In genomic region chr3:195124378-195124985, GRCh38 we compare ENCODE assay signal across 29 cellular contexts.
DNase-seq lines count a peak whose midpoint lies in the region; ATAC-seq and TF ChIP-seq lines count a peak whose summit lies in the region.
"Had no signal": no experiment of that assay in that cellular context is flagged by ENCODE, and none has a peak within 500 bp of the region (broad histone marks: within the 10 kb centered on the region; RNA-seq: fewer than 3 reads in every experiment).

No MANE protein-coding gene starts in this region.

- H3K4me3 ChIP-seq in BLaER1 = no peak overlapping the region
- H3K4me3 ChIP-seq in SK-N-SH (ENCODE audit: low read depth in 2 of 2, low read length in 1 of 2) = no peak overlapping the region
- H3K4me3 ChIP-seq in neural cell (ENCODE audit: low read length) = no peak overlapping the region
- H3K4me3 ChIP-seq in MG63 = no peak overlapping the region
- H3K4me3 ChIP-seq: A549, lower lobe of right lung, mucosa of descending colon, pancreas, spleen, tibial artery had no signal

- 65% methylated on average over 9 of the region's 18 CpGs for WGBS in SK-N-SH (ENCODE audit: low lambda C conversion rate)

- H3K27me3 ChIP-seq in BLaER1 (no peaks in the 10 kb centered on the region), SK-N-SH (ENCODE audit: insufficient read depth) (no peaks in the 10 kb centered on the region), neural cell (ENCODE audit: insufficient read depth, low read depth, low read length) (no peaks in the 10 kb centered on the region), MG63 (no peaks in the 10 kb centered on the region)
- H3K27me3 ChIP-seq: breast epithelium, pancreas, spleen, tibial artery had no signal

- no peaks in the 10 kb centered on the region for H3K36me3 Mint-ChIP-seq in immature natural killer cell
- H3K36me3 Mint-ChIP-seq: CD8-positive, alpha-beta memory T cell; natural killer cell had no signal

- H3K9me3 ChIP-seq in BLaER1 (no peaks in the 10 kb centered on the region), SK-N-SH (no peaks in the 10 kb centered on the region), neural cell (ENCODE audit: low read length) (no peaks in the 10 kb centered on the region), MG63 (no peaks in the 10 kb centered on the region)
- H3K9me3 ChIP-seq: A549, breast epithelium, lower lobe of right lung, mucosa of descending colon, pancreas, spleen, tibial artery had no signal

- TF ChIP-seq EP300 in SK-N-SH (IDR thresholded peaks at IDR 0.05; ENCODE audit: borderline replicate concordance in 1 of 2, low read depth in 1 of 2, low read length in 1 of 2) (no peak), neural cell (conservative IDR thresholded peaks at IDR 0.05; ENCODE audit: poor library complexity, severe bottlenecking) (no peak)

- H2AFZ ChIP-seq in SK-N-SH (ENCODE audit: low read depth) (no peak overlapping the region), neural cell (ENCODE audit: low read depth, low read length) (no peak overlapping the region)

- H3K4me1 ChIP-seq in BLaER1 (peaks cover 78% of the 10 kb centered on the region), SK-N-SH (ENCODE audit: control insufficient read depth in 1 of 2, insufficient read depth in 2 of 2, low read depth in 1 of 2, low read length in 1 of 2) (peaks cover 0 to 30% of the 10 kb centered on the region in 2 experiments; a peak in 1 of 4 replicates)
- H3K4me1 ChIP-seq: A549, breast epithelium, lower lobe of right lung, pancreas had no signal

- H3K79me2 ChIP-seq in SK-N-SH (ENCODE audit: insufficient read depth) (no peaks in the 10 kb centered on the region), neural cell (replicated peaks; ENCODE audit: insufficient read depth, low read length) (no peaks in the 10 kb centered on the region)

- peaks cover 20 to 28% of the 10 kb centered on the region in 2 donors for H3K4me1 Mint-ChIP-seq in immature natural killer cell

- H3K9ac ChIP-seq in BLaER1 (peak overlapping the region; percentile 50), SK-N-SH (no peak overlapping the region), neural cell (ENCODE audit: low read length) (no peak overlapping the region)

- no peak overlapping the region for H3K4me3 Mint-ChIP-seq in immature natural killer cell
- H3K4me3 Mint-ChIP-seq: activated CD8-positive, alpha-beta T cell treated with anti-CD3 and anti-CD28 coated beads, Interleukin-2, amount 10 ng/mL, durations not matched to agents 7 days and 5 days; activated naive CD4-positive, alpha-beta T cell treated with anti-CD3 and anti-CD28 coated beads, Interleukin-2, amount 50 U/mL, for 24 hours; CD8-positive, alpha-beta memory T cell; natural killer cell had no signal

- no peak for TF ChIP-seq RAD21 in SK-N-SH (IDR thresholded peaks at IDR 0.05; ENCODE audit: low read length)
- TF ChIP-seq RAD21 in neural cell (conservative IDR thresholded peaks at IDR 0.05) = no peak

- H3K4me2 ChIP-seq in BLaER1 (peak overlapping the region; percentile 83), SK-N-SH (no peak overlapping the region), neural cell (ENCODE audit: low read length) (no peak overlapping the region)
- H3K4me2 ChIP-seq: A549 had no signal

- POLR2A ChIA-PET in SK-N-SH (lab: Yijun Ruan, JAX) = no interaction called here

- H4K20me1 ChIP-seq in BLaER1 = no peaks in the 10 kb centered on the region
- H4K20me1 ChIP-seq in SK-N-SH (ENCODE audit: insufficient read depth) = no peaks in the 10 kb centered on the region
- no peaks in the 10 kb centered on the region for H4K20me1 ChIP-seq in neural cell (ENCODE audit: insufficient read depth)

- H3K9me2 ChIP-seq in SK-N-SH = no peaks in the 10 kb centered on the region
- H3K9me2 ChIP-seq in neural cell (ENCODE audit: insufficient read depth, low read length) = no peaks in the 10 kb centered on the region

- peaks cover 0 to 2% (median 0%) of the 10 kb centered on the region in 3 donors for H3K27me3 Mint-ChIP-seq in immature natural killer cell (ENCODE audit: low read depth in 3 of 3)
- H3K27me3 Mint-ChIP-seq: activated naive CD4-positive, alpha-beta T cell treated with anti-CD3 and anti-CD28 coated beads, Interleukin-2, amount 50 U/mL, for 24 hours; CD8-positive, alpha-beta memory T cell had no signal

- H3F3A ChIP-seq in SK-N-SH (replicated peaks; ENCODE audit: insufficient read depth) (no peaks in the 10 kb centered on the region), neural cell (ENCODE audit: insufficient read depth, low read length, poor library complexity, severe bottlenecking) (no peaks in the 10 kb centered on the region)

- peak; percentile 46 to 74 for ATAC-seq in left cardiac atrium
- ATAC-seq: A549; activated CD8-positive, alpha-beta T cell treated with anti-CD3 and anti-CD28 coated beads, Interleukin-2, amount 10 ng/mL, durations not matched to agents 7 days and 5 days; lower lobe of right lung; mucosa of descending colon; natural killer cell; pancreas had no signal

- intact Hi-C loops in left cardiac atrium (cut with DNase I) = loop anchor here in 1 of 2 donors (5.0 kb wide), 1 partner anchor 133 kb away; no protein-coding TSS in a partner anchor

- no peaks in the 10 kb centered on the region for H3K9me3 Mint-ChIP-seq in immature natural killer cell
- H3K9me3 Mint-ChIP-seq: activated naive CD4-positive, alpha-beta T cell treated with anti-CD3 and anti-CD28 coated beads, Interleukin-2, amount 50 U/mL, for 24 hours; CD8-positive, alpha-beta memory T cell; natural killer cell had no signal

- TF ChIP-seq CTCF in SK-N-SH (IDR thresholded peaks at IDR 0.05) = no peak
- TF ChIP-seq CTCF in neural cell (IDR thresholded peaks at IDR 0.05; ENCODE audit: poor library complexity, severe bottlenecking) = no peak

- no peaks in the 10 kb centered on the region for H3K36me3 ChIP-seq in BLaER1
- no peaks in the 10 kb centered on the region for H3K36me3 ChIP-seq in SK-N-SH (replicated peaks in 1 of 2; ENCODE audit: control insufficient read depth in 1 of 2, insufficient read depth in 2 of 2, low read length in 1 of 2)
- no peaks in the 10 kb centered on the region for H3K36me3 ChIP-seq in neural cell (ENCODE audit: insufficient read depth, low read length)
- H3K36me3 ChIP-seq in MG63 = no peaks in the 10 kb centered on the region
- H3K36me3 ChIP-seq: breast epithelium, lower lobe of right lung, pancreas, spleen, tibial artery had no signal

- DNase-seq in SK-N-SH (peak; percentile 75), left cardiac atrium (no peak), superior temporal gyrus (ENCODE audit: extremely low spot score) (no peak), AML-193 (lab: John Stamatoyannopoulos, UW) (no peak), immature natural killer cell (no peak), MG63 (no peak)
- DNase-seq: activated CD8-positive, alpha-beta T cell treated with anti-CD3 and anti-CD28 coated beads, Interleukin-2, amount 10 ng/mL, durations not matched to agents 7 days and 5 days; amniotic stem cell; CD8-positive, alpha-beta memory T cell; EL; GOT3; KG1; lower lobe of right lung; MM.1S; mucosa of descending colon; natural killer cell; NCI-H1105 treated with DMSO at 0.1 percent for 48 hours; NCI-H1930; NCI-H524 treated with DMSO at 0.1 percent for 48 hours; pancreas; spleen; T-helper 2 cell; tibial artery had no signal

- H3K27ac Mint-ChIP-seq in immature natural killer cell = peak overlapping the region in 1 of 6 donors; percentile 40
- H3K27ac Mint-ChIP-seq: activated CD8-positive, alpha-beta T cell treated with anti-CD3 and anti-CD28 coated beads, Interleukin-2, amount 10 ng/mL, durations not matched to agents 7 days and 5 days; activated naive CD4-positive, alpha-beta T cell treated with anti-CD3 and anti-CD28 coated beads, Interleukin-2, amount 50 U/mL, for 24 hours; natural killer cell had no signal

- CTCF ChIA-PET in SK-N-SH (lab: Yijun Ruan, JAX) = interaction anchor here (0.7 to 8.5 kb wide), 6 partner anchors 19 to 442 kb away, joined by 3 to 41 read pairs (median 4); no protein-coding TSS in a partner anchor

- peak overlapping the region; percentile 28; the same call in 1 of the 2 replicates for H3K27ac ChIP-seq in BLaER1
- peak overlapping the region in 1 of 2 experiments; percentile 18; a peak in 2 of 4 replicates for H3K27ac ChIP-seq in SK-N-SH (ENCODE audit: low read depth in 2 of 2, low read length in 1 of 2)
- H3K27ac ChIP-seq in neural cell (ENCODE audit: low read length) = peak overlapping the region; percentile 64
- H3K27ac ChIP-seq: A549, epithelial cell of prostate, lower lobe of right lung, pancreas, spleen, tibial artery had no signal

TF ChIP-seq in SK-N-SH, 30 proteins besides CTCF, POLR2A, EP300 and RAD21:
- TF ChIP-seq GATA2 (CRISPR knock-in tag; IDR thresholded peaks at IDR 0.05) (0 out of 2 replicates have a peak, but pooled peaks have one; percentile 18), SMC3 (IDR thresholded peaks at IDR 0.05; ENCODE audit: low read depth, low read length) (no peak)

TF ChIP-seq in neural cell, 6 proteins besides CTCF, POLR2A, EP300 and RAD21 (continues in another document):
- TF ChIP-seq POLR2AphosphoS5 (IDR thresholded peaks at IDR 0.05) (no peak), TAF1 (IDR thresholded peaks at IDR 0.05; ENCODE audit: low read depth) (no peak), SMC3 (conservative IDR thresholded peaks at IDR 0.05; ENCODE audit: poor library complexity) (no peak), EZH2 (IDR thresholded peaks at IDR 0.05; ENCODE audit: borderline replicate concordance, insufficient read depth, low read length, poor library complexity, severe bottlenecking) (no peak)
- TF ChIP-seq, protein P1, sequence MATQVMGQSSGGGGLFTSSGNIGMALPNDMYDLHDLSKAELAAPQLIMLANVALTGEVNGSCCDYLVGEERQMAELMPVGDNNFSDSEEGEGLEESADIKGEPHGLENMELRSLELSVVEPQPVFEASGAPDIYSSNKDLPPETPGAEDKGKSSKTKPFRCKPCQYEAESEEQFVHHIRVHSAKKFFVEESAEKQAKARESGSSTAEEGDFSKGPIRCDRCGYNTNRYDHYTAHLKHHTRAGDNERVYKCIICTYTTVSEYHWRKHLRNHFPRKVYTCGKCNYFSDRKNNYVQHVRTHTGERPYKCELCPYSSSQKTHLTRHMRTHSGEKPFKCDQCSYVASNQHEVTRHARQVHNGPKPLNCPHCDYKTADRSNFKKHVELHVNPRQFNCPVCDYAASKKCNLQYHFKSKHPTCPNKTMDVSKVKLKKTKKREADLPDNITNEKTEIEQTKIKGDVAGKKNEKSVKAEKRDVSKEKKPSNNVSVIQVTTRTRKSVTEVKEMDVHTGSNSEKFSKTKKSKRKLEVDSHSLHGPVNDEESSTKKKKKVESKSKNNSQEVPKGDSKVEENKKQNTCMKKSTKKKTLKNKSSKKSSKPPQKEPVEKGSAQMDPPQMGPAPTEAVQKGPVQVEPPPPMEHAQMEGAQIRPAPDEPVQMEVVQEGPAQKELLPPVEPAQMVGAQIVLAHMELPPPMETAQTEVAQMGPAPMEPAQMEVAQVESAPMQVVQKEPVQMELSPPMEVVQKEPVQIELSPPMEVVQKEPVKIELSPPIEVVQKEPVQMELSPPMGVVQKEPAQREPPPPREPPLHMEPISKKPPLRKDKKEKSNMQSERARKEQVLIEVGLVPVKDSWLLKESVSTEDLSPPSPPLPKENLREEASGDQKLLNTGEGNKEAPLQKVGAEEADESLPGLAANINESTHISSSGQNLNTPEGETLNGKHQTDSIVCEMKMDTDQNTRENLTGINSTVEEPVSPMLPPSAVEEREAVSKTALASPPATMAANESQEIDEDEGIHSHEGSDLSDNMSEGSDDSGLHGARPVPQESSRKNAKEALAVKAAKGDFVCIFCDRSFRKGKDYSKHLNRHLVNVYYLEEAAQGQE (IDR thresholded peaks at IDR 0.05; ENCODE audit: borderline replicate concordance) = no peak
